ENCODE assay signal across 23 cellular contexts in genomic region chr12:109813810-109814416, GRCh38. TPM values are rescaled to one million over a fixed set of nuclear protein-coding genes. Genes with fewer than 3 reads are reported as not detected.
"Had no signal": no experiment of that assay in that cellular context is flagged by ENCODE, and none has a peak within 500 bp of the region (broad histone marks: within the 10 kb centered on the region; RNA-seq: fewer than 3 reads in every experiment).

No MANE protein-coding gene starts in this region.

- FAIRE-seq: RCC 7860 had no signal

- H3K4me2 ChIP-seq: SK-N-SH had no signal

- H3K36me3 ChIP-seq: MG63 had no signal

- H3K4me3 ChIP-seq: MG63 had no signal

- H3K9me3 ChIP-seq: SK-N-SH had no signal

- H3K9ac ChIP-seq: SK-N-SH had no signal

- DNase-seq: Karpas-422, KG1, MG63, NCI-H1092, NCI-H1105 treated with DMSO at 0.1 percent for 48 hours, NCI-H1417 treated with DMSO at 0.1 percent for 48 hours, NCI-H146, NCI-H1694 treated with DMSO at 0.1 percent for 48 hours, NCI-H1930, NCI-H2081, NCI-H2107, NCI-H2227 treated with DMSO at 0.1 percent for 48 hours, NCI-H446, NCI-H510A, NCI-H524 treated with DMSO at 0.1 percent for 48 hours, NCI-H774, Right ventricle myocardium superior, RPMI8226, SIG-M5, SK-N-SH, T-helper 1 cell had no signal

- H3K27me3 ChIP-seq: MG63 had no signal

RNA-seq across cellular contexts. Expression of gene TRPV4, which starts 19.3 kb away (rescaled TPM):
- total RNA-seq: HT-29 had no signal
